10 cellular contexts compared by ENCODE assay signal in the genomic region with DNA sequence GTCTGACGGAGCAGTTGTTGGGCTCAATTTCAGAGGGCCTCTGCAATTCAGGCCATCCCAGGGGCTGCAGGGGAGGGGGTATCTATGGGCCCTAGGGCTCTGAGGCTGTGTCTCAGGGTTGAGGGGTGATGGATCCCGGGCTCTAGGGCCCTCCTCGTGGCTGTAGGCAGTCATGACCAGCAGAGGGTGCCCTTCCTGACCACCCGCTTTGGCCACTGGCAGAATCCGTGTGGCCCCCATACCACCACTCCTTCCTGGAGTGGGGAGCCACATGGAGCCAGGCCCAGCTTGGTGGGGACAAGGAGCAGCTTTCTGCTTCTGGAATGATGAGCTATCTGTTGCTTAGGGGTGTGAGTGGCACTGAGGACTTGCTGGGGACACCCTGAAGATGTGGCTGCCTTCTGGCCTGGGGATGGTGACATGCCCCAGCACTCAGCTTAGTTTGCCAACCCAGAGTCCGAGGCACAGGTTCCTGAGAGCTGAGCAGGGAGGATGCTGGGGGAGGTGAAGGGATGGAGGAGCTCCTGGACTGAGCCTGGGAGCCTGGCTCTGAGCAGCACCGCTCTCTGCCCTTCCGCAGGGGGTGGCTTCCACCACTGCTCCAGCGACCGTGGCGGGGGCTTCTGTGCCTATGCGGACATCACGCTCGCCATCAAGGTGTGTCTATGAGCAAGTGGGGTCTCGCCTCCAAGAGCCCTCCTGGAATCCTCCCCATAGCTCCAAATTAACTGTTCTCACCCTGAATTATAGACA. TPM values are rescaled to one million over a fixed set of nuclear protein-coding genes. Genes with fewer than 3 reads are reported as not detected.
DNase-seq lines count a peak whose midpoint lies in the region; ATAC-seq and TF ChIP-seq lines count a peak whose summit lies in the region.
"Had no signal": no experiment of that assay in that cellular context is flagged by ENCODE, and none has a peak within 500 bp of the region (broad histone marks: within the 10 kb centered on the region; RNA-seq: fewer than 3 reads in every experiment).

No MANE protein-coding gene starts in this region.

- DNase-seq in EL (peak; percentile 37), HT-29 (ENCODE audit: low spot score) (peak; percentile 38), cardiac fibroblast (ENCODE audit: low read depth in 2 of 2) (peak; percentile 13 to 25), neural crest cell (ENCODE audit: low read depth, low spot score) (peak; percentile 45), NCI-H1048 (lab: John Stamatoyannopoulos, UW) (no peak), C1 segment of cervical spinal cord (lab: John Stamatoyannopoulos, UW) (no peak)

- H3K4me1 Mint-ChIP-seq in neural crest cell, result peaks cover 20% of the 10 kb centered on the region

- no peaks in the 10 kb centered on the region for H3K27me3 Mint-ChIP-seq in neural crest cell (ENCODE audit: low read depth)

- no peak for ATAC-seq in HG03280 (IDR thresholded peaks at IDR 0.05; ENCODE audit: unreplicated experiment)
- no peak for ATAC-seq in HG02884 (IDR thresholded peaks at IDR 0.05; ENCODE audit: unreplicated experiment)
- ATAC-seq: stimulated activated memory B cell treated with anti-CD40 and anti-IgM and Interleukin-4, amounts not matched to agents 10 μg/mL and 1 μg/mL and 100 μg/mL, for 72 hours had no signal

- H3K27ac Mint-ChIP-seq in neural crest cell (ENCODE audit: unreplicated experiment), result no peak overlapping the region
- H3K27ac Mint-ChIP-seq: stimulated activated memory B cell treated with anti-CD40 and anti-IgM and Interleukin-4, amounts not matched to agents 10 μg/mL and 1 μg/mL and 100 μg/mL, for 72 hours had no signal

- H3K4me3 ChIP-seq in cardiac fibroblast (replicated peaks in 1 of 2; ENCODE audit: low read depth in 2 of 2, low read length in 2 of 2), result no peak overlapping the region

- no peaks in the 10 kb centered on the region for H3K36me3 Mint-ChIP-seq in neural crest cell (ENCODE audit: low read depth)
- H3K36me3 Mint-ChIP-seq: stimulated activated memory B cell treated with anti-CD40 and anti-IgM and Interleukin-4, amounts not matched to agents 10 μg/mL and 1 μg/mL and 100 μg/mL, for 72 hours had no signal

- no peak overlapping the region for H3K4me3 Mint-ChIP-seq in neural crest cell
- H3K4me3 Mint-ChIP-seq: stimulated activated memory B cell treated with anti-CD40 and anti-IgM and Interleukin-4, amounts not matched to agents 10 μg/mL and 1 μg/mL and 100 μg/mL, for 72 hours had no signal

- TF ChIP-seq CTCF in cardiac fibroblast (IDR thresholded peaks at IDR 0.05; ENCODE audit: low read depth, low read length) (peak; percentile 62), neural crest cell (conservative IDR thresholded peaks at IDR 0.05) (peak; percentile 66)

- H3K9me3 Mint-ChIP-seq in neural crest cell, result no peaks in the 10 kb centered on the region
- H3K9me3 Mint-ChIP-seq: stimulated activated memory B cell treated with anti-CD40 and anti-IgM and Interleukin-4, amounts not matched to agents 10 μg/mL and 1 μg/mL and 100 μg/mL, for 72 hours had no signal

RNA-seq across cellular contexts. Expression of a gene that starts 20.2 kb away (rescaled TPM):
- 10.5 and 10.6 TPM in 2 replicates for total RNA-seq in HT-29 (2014; rRNA removed; shearing (Covaris generic))
- 12.6 and 14.0 TPM in 2 replicates for total RNA-seq in neural crest cell

RNA-seq across cellular contexts. Expression of a gene that starts 48.6 kb away (rescaled TPM):
- total RNA-seq in HT-29 (2014; rRNA removed; shearing (Covaris generic)), result 0.33 and 0.55 TPM in 2 replicates
- 4.9 and 6.3 TPM in 2 replicates for total RNA-seq in neural crest cell
- total RNA-seq: H4 had no signal

Comparison
In these comparisons a context has a peak if more than half of its experiments do, and no peak if none do; other contexts are left out.
1. DNase-seq: peak in EL (single experiment), HT-29 (single experiment), cardiac fibroblast (2 of 2) and neural crest cell (single experiment); none in NCI-H1048 (single experiment) and C1 segment of cervical spinal cord (0 of 14).